Comparison of ENCODE assay signal across 8 cellular contexts in genomic region chr6:160991411-160992322, GRCh38. TPM values are rescaled to one million over a fixed set of nuclear protein-coding genes. Genes with fewer than 3 reads are reported as not detected.
DNase-seq lines count a peak whose midpoint lies in the region; ATAC-seq and TF ChIP-seq lines count a peak whose summit lies in the region.

MAP3K4 (plus strand) TSS chr6:160991769; CDS start chr6:160991932, 163 bp downstream.

- DNase-seq in D341Med (ENCODE audit: low spot score), result peak; percentile 88
- DNase-seq in HS-27A (ENCODE audit: low read depth), result peak; percentile 45
- DNase-seq in PC-9, result peak; percentile 59 to 65
- DNase-seq in activated T-cell treated with anti-CD3 and anti-CD28 coated beads, Interleukin-2, amount 50 U/mL, for 24 hours, result peak; percentile 91
- DNase-seq in myocyte (ENCODE audit: low read depth), result peak; percentile 87
- DNase-seq in stimulated activated CD8-positive, alpha-beta memory T cell treated with anti-CD3 and anti-CD28 coated beads, Interleukin-7, amount 100 ng/mL, for 48 hours (ENCODE audit: extremely low read depth in 1 of 2, low read depth in 1 of 2), result peak; percentile 57 to 59

- H3K4me1 Mint-ChIP-seq in activated T-cell treated with anti-CD3 and anti-CD28 coated beads, Interleukin-2, amount 50 U/mL, for 24 hours (ENCODE audit: low read depth), result peaks cover 39% of the 10 kb centered on the region

- no peak for TF ChIP-seq CTCF in PC-9 (conservative IDR thresholded peaks at IDR 0.05)

- POLR2A ChIA-PET in PC-9 (lab: Charles Lee; ENCODE audit: unreplicated experiment), result interaction anchor here (0.6 to 0.9 kb wide), 2 partner anchors 1013 to 1230 kb away, joined by 3 read pairs; partner anchors contain the start of gene ACAT2

- no peaks in the 10 kb centered on the region for H3K27me3 Mint-ChIP-seq in activated T-cell treated with anti-CD3 and anti-CD28 coated beads, Interleukin-2, amount 50 U/mL, for 24 hours

- CTCF ChIA-PET in PC-9 (lab: Charles Lee), result no interaction called here

- H4K20me1 ChIP-seq in PC-9 (ENCODE audit: insufficient read depth), result 0 out of 2 replicates have a peak, but pooled peaks cover 3% of the 10 kb centered on the region

- H3K36me3 Mint-ChIP-seq in activated T-cell treated with anti-CD3 and anti-CD28 coated beads, Interleukin-2, amount 50 U/mL, for 24 hours (ENCODE audit: low read depth), result peaks cover 20% of the 10 kb centered on the region

- peaks cover 30% of the 10 kb centered on the region for H3K79me2 ChIP-seq in PC-9 (ENCODE audit: low read depth)

- no peaks in the 10 kb centered on the region for H3K27me3 ChIP-seq in PC-9 (ENCODE audit: insufficient read depth, low read depth)

- H3K4me3 ChIP-seq in PC-9, result peak within 1 kb of the TSS; percentile 97

- H3K27ac Mint-ChIP-seq in activated T-cell treated with anti-CD3 and anti-CD28 coated beads, Interleukin-2, amount 50 U/mL, for 24 hours, result peak within 1 kb of the TSS; percentile 93

- no peaks in the 10 kb centered on the region for H3K9me3 ChIP-seq in PC-9 (ENCODE audit: insufficient read depth, low read depth)

- peak within 1 kb of the TSS; percentile 95 for H2AFZ ChIP-seq in PC-9

- peaks cover 11% of the 10 kb centered on the region; the same call in 1 of the 2 replicates for H3F3A ChIP-seq in PC-9 (ENCODE audit: insufficient read depth, low read depth)

- no peaks in the 10 kb centered on the region for H3K9me2 ChIP-seq in PC-9 (ENCODE audit: insufficient read depth)

- H3K4me2 ChIP-seq in PC-9, result peak within 1 kb of the TSS; percentile 100

- no peaks in the 10 kb centered on the region for H3K36me3 ChIP-seq in PC-9 (ENCODE audit: low read depth)

- no TSS peak for BruUV-seq in PC-9 (replicated peaks; lab: Mats Ljungman, UMichigan)

- ATAC-seq in GM19468 (IDR thresholded peaks at IDR 0.05; ENCODE audit: extremely low read depth, unreplicated experiment) (peak; percentile 49), esophagus mucosa (peak; percentile 80)

- peak within 1 kb of the TSS; percentile 11; the same call in 1 of the 2 replicates for H3K27ac ChIP-seq in PC-9

- no peaks in the 10 kb centered on the region for H3K9me3 Mint-ChIP-seq in activated T-cell treated with anti-CD3 and anti-CD28 coated beads, Interleukin-2, amount 50 U/mL, for 24 hours

- H3K4me3 Mint-ChIP-seq in activated T-cell treated with anti-CD3 and anti-CD28 coated beads, Interleukin-2, amount 50 U/mL, for 24 hours, result peak within 1 kb of the TSS; percentile 88

- intact Hi-C loops in PC-9 (cut with micrococcal nuclease; ENCODE audit: unreplicated experiment), result no loop called here

- H3K4me1 ChIP-seq in PC-9 (replicated peaks; ENCODE audit: insufficient read depth), result peaks cover 9% of the 10 kb centered on the region; the same call in 1 of the 2 replicates

RNA-seq across cellular contexts. Expression of gene MAP3K4, which starts in this region (rescaled TPM):
- 13.0 and 20.0 TPM in 2 replicates for total RNA-seq in PC-9 (2021)
- 43.4 TPM for total RNA-seq in esophagus mucosa
- total RNA-seq in myocyte, result 23.5 and 27.7 TPM in 2 replicates
- polyA plus RNA-seq in myocyte (2012), result 19.8 TPM

Comparison
In these comparisons a context has a peak if more than half of its experiments do, and no peak if none do; other contexts are left out.
1. Peak in every context shown above with its lines: DNase-seq, ATAC-seq, H3K4me3 ChIP-seq and H3K27ac ChIP-seq.